In the genomic region with DNA sequence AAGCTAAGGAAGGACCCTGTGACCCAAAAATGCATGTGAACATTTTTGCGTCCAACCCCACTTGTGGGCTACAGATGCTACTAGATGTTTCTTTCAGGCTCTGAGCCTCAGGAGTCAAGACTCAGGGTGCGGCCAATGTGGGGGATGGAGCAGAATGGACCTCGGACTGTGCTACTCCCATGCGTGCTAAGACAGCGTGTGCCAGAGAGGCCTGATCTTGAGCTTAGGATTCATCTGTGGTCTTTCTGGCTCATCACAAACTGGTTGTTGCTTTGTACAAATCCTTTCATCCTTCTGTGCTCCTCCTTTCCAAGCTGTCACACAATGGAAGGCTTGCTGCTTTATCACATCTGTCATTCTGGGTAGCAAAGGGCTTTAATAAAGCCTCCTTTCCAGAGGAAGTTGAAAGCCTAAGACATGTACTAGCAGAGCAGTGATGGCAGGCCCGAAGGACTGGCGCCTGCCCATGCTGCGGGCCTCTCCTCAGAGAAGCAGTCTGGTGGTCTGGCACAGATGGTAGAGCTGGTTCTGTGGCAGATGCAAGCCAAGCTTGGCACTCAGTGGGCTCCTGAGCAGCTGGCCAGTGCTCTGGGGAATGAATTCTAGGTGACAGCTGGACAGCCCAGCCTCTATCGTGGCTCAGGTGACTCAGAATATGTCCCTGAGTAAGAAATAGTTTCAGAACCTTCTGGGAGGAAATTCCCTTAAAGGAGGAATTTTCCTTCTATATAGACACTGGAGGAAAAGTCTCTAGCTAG, we compare ENCODE assay signal across 17 cellular contexts.
"Had no signal": no experiment of that assay in that cellular context is flagged by ENCODE, and none has a peak within 500 bp of the region (broad histone marks: within the 10 kb centered on the region; RNA-seq: fewer than 3 reads in every experiment).

No MANE protein-coding gene starts in this region.

- H3K4me1 ChIP-seq: left lung, parathyroid adenoma had no signal

- H3K27ac Mint-ChIP-seq: activated CD4-positive, alpha-beta T cell treated with anti-CD3 and anti-CD28 coated beads for 36 hours; type B pancreatic cell had no signal

- H3K36me3 Mint-ChIP-seq: activated naive CD4-positive, alpha-beta T cell treated with anti-CD3 and anti-CD28 coated beads, Interleukin-2, amount 50 U/mL, for 72 hours had no signal

- H3K79me2 ChIP-seq: parathyroid adenoma had no signal

- H3K9me3 Mint-ChIP-seq: activated CD4-positive, alpha-beta memory T cell treated with anti-CD3 and anti-CD28 coated beads for 36 hours; activated naive CD4-positive, alpha-beta T cell treated with anti-CD3 and anti-CD28 coated beads, Interleukin-2, amount 50 U/mL, for 72 hours; naive thymus-derived CD8-positive, alpha-beta T cell; type B pancreatic cell had no signal

- H3K4me3 Mint-ChIP-seq: activated CD4-positive, alpha-beta memory T cell treated with anti-CD3 and anti-CD28 coated beads for 36 hours; activated CD4-positive, alpha-beta T cell treated with anti-CD3 and anti-CD28 coated beads for 36 hours; naive thymus-derived CD8-positive, alpha-beta T cell; type B pancreatic cell had no signal

- DNase-seq: activated gamma-delta T cell; activated T-cell treated with anti-CD3 and anti-CD28 coated beads, Interleukin-2, amount 50 U/mL, for 48 hours; islet precursor cell; left lung; mammary epithelial cell; naive thymus-derived CD8-positive, alpha-beta T cell; retina; stimulated activated CD4-positive, alpha-beta T cell treated with anti-CD3 and anti-CD28 coated beads, Interleukin-15, amount 100 ng/mL, for 24 hours; stimulated activated CD4-positive, alpha-beta T cell treated with anti-CD3 and anti-CD28 coated beads, Interleukin-4, amount 100 ng/mL, for 1 hour; stimulated activated naive CD4-positive, alpha-beta T cell had no signal

- H3K9me3 ChIP-seq: left lung had no signal

- H3K27me3 Mint-ChIP-seq: activated CD4-positive, alpha-beta memory T cell treated with anti-CD3 and anti-CD28 coated beads for 36 hours; activated CD4-positive, alpha-beta T cell treated with anti-CD3 and anti-CD28 coated beads for 36 hours; naive thymus-derived CD8-positive, alpha-beta T cell; type B pancreatic cell had no signal

- H2AFZ ChIP-seq: parathyroid adenoma had no signal

- H3K4me3 ChIP-seq: left lung had no signal

- ATAC-seq: esophagus mucosa; left lung; naive thymus-derived CD8-positive, alpha-beta T cell had no signal

- H3K27me3 ChIP-seq: left lung had no signal

- H3K27ac ChIP-seq: left lung, parathyroid adenoma, VCaP had no signal
